ENCODE assay signal across 10 cellular contexts in the genomic region with DNA sequence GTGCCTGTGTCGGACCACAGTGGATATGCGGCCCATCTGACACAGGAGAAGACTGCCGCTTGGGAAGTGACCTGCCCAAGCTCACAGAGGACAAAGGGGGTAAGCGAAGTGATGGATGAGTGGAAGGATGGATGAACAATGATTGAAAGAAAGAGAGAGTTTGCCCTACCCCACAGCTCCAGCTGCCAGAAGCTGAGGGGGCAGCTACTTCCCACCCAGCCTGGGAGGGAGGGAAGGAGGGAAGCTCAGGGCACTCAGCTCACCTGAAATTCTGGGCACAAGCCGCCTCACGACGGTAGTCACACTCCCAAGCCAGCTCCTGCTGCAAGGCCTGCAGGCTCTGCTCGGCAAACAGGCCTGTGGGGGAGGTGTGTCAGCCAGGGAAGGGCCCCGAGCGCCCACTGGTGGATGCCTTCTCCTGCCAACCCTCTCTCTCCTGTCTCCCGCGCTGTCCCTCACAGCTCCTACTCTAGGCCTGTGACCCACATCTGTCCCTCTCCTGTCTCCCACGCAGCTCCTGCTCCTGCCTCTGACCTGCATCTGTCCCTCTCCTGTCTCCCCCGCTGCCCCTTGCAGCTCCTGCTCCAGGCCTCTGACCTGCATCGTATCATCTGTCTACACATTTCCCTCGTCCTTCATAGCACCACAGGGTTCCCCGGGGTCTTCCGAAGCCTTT. TPM values are rescaled to one million over a fixed set of nuclear protein-coding genes. Genes with fewer than 3 reads are reported as not detected.
DNase-seq lines count a peak whose midpoint lies in the region; ATAC-seq and TF ChIP-seq lines count a peak whose summit lies in the region.
"Had no signal": no experiment of that assay in that cellular context is flagged by ENCODE, and none has a peak within 500 bp of the region (broad histone marks: within the 10 kb centered on the region; RNA-seq: fewer than 3 reads in every experiment).

No MANE protein-coding gene starts in this region.

- H3K4me1 ChIP-seq in esophagus muscularis mucosa = peaks cover 12 to 18% (median 13%) of the 10 kb centered on the region in 4 donors

- no peaks in the 10 kb centered on the region for H3K27me3 ChIP-seq in esophagus muscularis mucosa

- peak overlapping the region; percentile 34 to 74 (median 46) for H3K27ac ChIP-seq in esophagus muscularis mucosa (replicated peaks in 1 of 4)

- H3K9me3 ChIP-seq in esophagus muscularis mucosa = no peaks in the 10 kb centered on the region

- peak; percentile 30 to 65 (median 42) for TF ChIP-seq CTCF in esophagus muscularis mucosa (IDR thresholded peaks at IDR 0.05)

- H3K36me3 ChIP-seq in esophagus muscularis mucosa = peaks cover 22 to 94% (median 71%) of the 10 kb centered on the region in 4 donors

- TF ChIP-seq POLR2A in esophagus muscularis mucosa (IDR thresholded peaks at IDR 0.05; ENCODE audit: low read depth) = no peak

- WGBS in esophagus muscularis mucosa = 71% methylated on average over 18 of the region's 18 CpGs

- DNase-seq in ELF-1 (ENCODE audit: low read depth, low spot score) (peak; percentile 88), esophagus muscularis mucosa (ENCODE audit: extremely low spot score) (no peak), occipital lobe (lab: John Stamatoyannopoulos, UW) (peak; percentile 50), NOMO-1 treated with dmso at 0.1 percent for 144 hours (lab: John Stamatoyannopoulos, UW; ENCODE audit: unreplicated experiment) (no peak), NCI-H2029 treated with DMSO at 0.1 percent for 48 hours (lab: John Stamatoyannopoulos, UW) (no peak)
- DNase-seq: GDM1, T-helper 9 cell had no signal

- no peak for TF ChIP-seq EP300 in esophagus muscularis mucosa (IDR thresholded peaks at IDR 0.05)

- intact Hi-C loops in esophagus muscularis mucosa (cut with DNase I) = no loop called here

- H3K4me3 ChIP-seq in esophagus muscularis mucosa = no peak overlapping the region

- no peak for ATAC-seq in HG02678 (IDR thresholded peaks at IDR 0.05; ENCODE audit: unreplicated experiment)
- no peak for ATAC-seq in GM18517 (IDR thresholded peaks at IDR 0.05; ENCODE audit: unreplicated experiment)

TF ChIP-seq in PFSK-1, 5 proteins besides CTCF, POLR2A, EP300 and RAD21:
- TF ChIP-seq SIN3A (IDR thresholded peaks at IDR 0.05; ENCODE audit: borderline replicate concordance, insufficient read depth, low read length) (no peak), FOXP2 (optimal IDR thresholded peaks at IDR 0.05; ENCODE audit: borderline replicate concordance, extremely low read depth, extremely low read length, insufficient read depth) (peak; percentile 66)

RNA-seq across cellular contexts. Expression of a gene that starts 12.0 kb away (rescaled TPM):
- polyA plus RNA-seq in PFSK-1 (2012; ENCODE audit: insufficient read length, low read depth) = 47.4 TPM
- total RNA-seq in esophagus muscularis mucosa (10 to 100 TPM; 28.2 to 51.7 (median 41.5) TPM), occipital lobe (18.2 TPM)

RNA-seq across cellular contexts. Expression of a gene that starts 14.2 kb away (rescaled TPM):
- 32.9 TPM for polyA plus RNA-seq in PFSK-1 (2012; ENCODE audit: insufficient read length, low read depth)
- total RNA-seq in esophagus muscularis mucosa (10 to 100 TPM; 34.5 to 57.7 (median 45.3) TPM), occipital lobe (28.2 TPM)

RNA-seq across cellular contexts. Expression of a gene that starts 14.4 kb away (rescaled TPM):
- polyA plus RNA-seq in PFSK-1 (2012; ENCODE audit: insufficient read length, low read depth) = 11.1 TPM
- total RNA-seq in esophagus muscularis mucosa (100 to 1,000 TPM in 1 of 4 donors, 10 to 100 TPM in 3; 28.7 to 123 (median 33.3) TPM), occipital lobe (10.0 TPM)

RNA-seq across cellular contexts. Expression of a gene that starts 47.8 kb away (rescaled TPM):
- polyA plus RNA-seq in PFSK-1 (2012; ENCODE audit: insufficient read length, low read depth) = 28.5 TPM
- total RNA-seq in esophagus muscularis mucosa = 1 to 10 TPM; 1.7 to 4.6 (median 3.7) TPM
- 0.31 TPM for total RNA-seq in occipital lobe

RNA-seq across cellular contexts. Expression of a gene that starts 48.5 kb away (rescaled TPM):
- 114 TPM for polyA plus RNA-seq in PFSK-1 (2012; ENCODE audit: insufficient read length, low read depth)
- 10 to 100 TPM; 47.3 to 69.1 (median 57.6) TPM for total RNA-seq in esophagus muscularis mucosa
- 17.0 TPM for total RNA-seq in occipital lobe

Comparison
In these comparisons a context has a peak if more than half of its experiments do, and no peak if none do; other contexts are left out.
1. DNase-seq: peak in ELF-1 (single experiment) and occipital lobe (single experiment); none in esophagus muscularis mucosa (single experiment), NOMO-1 treated with dmso at 0.1 percent for 144 hours (single experiment) and NCI-H2029 treated with DMSO at 0.1 percent for 48 hours (single experiment).